ENCODE assay signal across 9 cellular contexts in the genomic region with DNA sequence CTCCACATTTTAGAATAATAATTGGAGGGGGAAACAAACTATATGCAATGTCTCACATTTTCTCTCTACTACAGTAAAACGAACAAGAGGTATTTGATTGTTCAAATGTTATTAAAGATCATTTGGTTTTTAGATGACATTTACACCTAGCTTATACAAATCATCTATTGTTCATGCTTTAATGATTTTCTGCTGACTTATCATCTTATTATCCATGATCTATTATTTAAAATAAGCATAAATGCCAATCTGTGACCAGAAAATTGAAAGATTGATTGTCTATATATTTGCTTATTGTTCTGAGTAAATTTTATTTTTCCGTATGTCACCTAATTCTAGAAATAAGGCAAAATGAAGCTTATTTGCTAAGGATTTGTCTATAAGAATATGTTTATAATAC.
"Had no signal": no experiment of that assay in that cellular context is flagged by ENCODE, and none has a peak within 500 bp of the region (broad histone marks: within the 10 kb centered on the region; RNA-seq: fewer than 3 reads in every experiment).

No MANE protein-coding gene starts in this region.

- H3K4me1 ChIP-seq: HAP-1 had no signal

- DNase-seq: H7, HFFc6, Karpas-422, KBM-7 had no signal

- H3K4me3 ChIP-seq: GM23338, HAP-1 had no signal

- ATAC-seq: GM23338, HCT116 had no signal

- FAIRE-seq: HTR-8/SVneo had no signal

- H2AFZ ChIP-seq: GM23338 had no signal

- H3K9me3 ChIP-seq: HAP-1 had no signal

- H3K27ac ChIP-seq: KMS-11 had no signal

- H3K4me2 ChIP-seq: GM23338, KMS-11 had no signal

- H3K36me3 ChIP-seq: HAP-1 had no signal

- H3K9ac ChIP-seq: KMS-11 had no signal
